In the genomic region with DNA sequence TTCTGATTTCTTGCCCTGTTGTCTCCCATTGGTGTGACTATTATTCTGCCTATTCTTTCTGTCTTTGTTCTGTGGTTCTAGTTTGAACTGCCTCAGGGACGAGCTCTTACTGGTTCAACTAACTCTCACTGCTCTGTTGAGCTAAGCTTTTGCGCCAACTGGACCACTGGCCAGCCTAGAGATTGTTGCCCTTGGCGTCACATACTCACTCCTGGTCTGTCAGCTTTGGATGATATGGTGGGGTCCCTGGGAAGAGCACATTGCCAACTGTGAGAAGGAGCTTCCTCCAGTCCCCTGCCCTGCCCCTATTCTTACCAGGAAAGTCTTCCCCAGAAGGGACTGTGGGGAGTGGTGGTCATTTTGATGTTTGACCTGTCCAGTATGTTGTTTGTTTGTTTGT, we compare ENCODE assay signal across 1 cellular context.
TF ChIP-seq lines count a peak whose summit lies in the region.

No MANE protein-coding gene starts in this region.

TF ChIP-seq in H1, 55 proteins besides CTCF, POLR2A, EP300 and RAD21:
- TF ChIP-seq TAF1 (IDR thresholded peaks at IDR 0.05; ENCODE audit: low read depth, low read length) (no peak), POLR2AphosphoS5 (IDR thresholded peaks at IDR 0.05; ENCODE audit: low read depth, low read length) (0 out of 2 replicates have a peak, but pooled peaks have one; percentile 18), SAP30 (IDR thresholded peaks at IDR 0.05; ENCODE audit: insufficient read depth, insufficient replicate concordance, low read length) (no peak)
